Comparison of ENCODE assay signal across 25 cellular contexts in genomic region chr20:8303651-8304050, GRCh38.
"Had no signal": no experiment of that assay in that cellular context is flagged by ENCODE, and none has a peak within 500 bp of the region (broad histone marks: within the 10 kb centered on the region; RNA-seq: fewer than 3 reads in every experiment).

No MANE protein-coding gene starts in this region.

- H3K36me3 Mint-ChIP-seq: natural killer cell treated with Interleukin-12 subunit alpha and Interleukin-12 subunit beta and Interleukin-15 and Interleukin-18, amount 100 ng/mL, for 72 hours; stimulated activated naive B cell treated with anti-CD40 and anti-IgM and Interleukin-4, amounts not matched to agents 10 μg/mL and 1 μg/mL and 100 μg/mL, for 72 hours had no signal

- H3K4me1 ChIP-seq: thyroid gland, upper lobe of left lung, vagina had no signal

- H3K4me3 Mint-ChIP-seq: activated CD4-positive, alpha-beta T cell treated with anti-CD3 and anti-CD28 coated beads, Interleukin-2, amount 10 ng/mL, durations not matched to agents 7 days and 5 days; activated CD8-positive, alpha-beta T cell treated with anti-CD3 and anti-CD28 coated beads for 36 hours; activated T-cell treated with anti-CD3 and anti-CD28 coated beads, Interleukin-2, amount 50 U/mL, for 4 hours; activated T-helper 17 cell treated with anti-CD3 and anti-CD28 coated beads, Interleukin-2, amount 50 U/mL, for 72 hours; natural killer cell treated with Interleukin-12 subunit alpha and Interleukin-12 subunit beta and Interleukin-15 and Interleukin-18, amount 100 ng/mL, for 72 hours; stimulated activated naive B cell treated with anti-CD40 and anti-IgM and Interleukin-4, amounts not matched to agents 10 μg/mL and 1 μg/mL and 100 μg/mL, for 72 hours had no signal

- H3K9me3 ChIP-seq: gastrocnemius medialis, mucosa of descending colon, stomach, thyroid gland, upper lobe of left lung, vagina had no signal

- H3K27ac Mint-ChIP-seq: activated CD4-positive, alpha-beta T cell treated with anti-CD3 and anti-CD28 coated beads, Interleukin-2, amount 10 ng/mL, durations not matched to agents 7 days and 5 days; activated CD8-positive, alpha-beta T cell treated with anti-CD3 and anti-CD28 coated beads for 36 hours; activated T-helper 17 cell treated with anti-CD3 and anti-CD28 coated beads, Interleukin-2, amount 50 U/mL, for 72 hours; natural killer cell treated with Interleukin-12 subunit alpha and Interleukin-12 subunit beta and Interleukin-15 and Interleukin-18, amount 100 ng/mL, for 72 hours; stimulated activated naive B cell treated with anti-CD40 and anti-IgM and Interleukin-4, amounts not matched to agents 10 μg/mL and 1 μg/mL and 100 μg/mL, for 72 hours had no signal

- H3K9me3 Mint-ChIP-seq: activated CD4-positive, alpha-beta T cell treated with anti-CD3 and anti-CD28 coated beads, Interleukin-2, amount 10 ng/mL, durations not matched to agents 7 days and 5 days; activated CD8-positive, alpha-beta T cell treated with anti-CD3 and anti-CD28 coated beads for 36 hours; activated T-cell treated with anti-CD3 and anti-CD28 coated beads, Interleukin-2, amount 50 U/mL, for 4 hours; natural killer cell treated with Interleukin-12 subunit alpha and Interleukin-12 subunit beta and Interleukin-15 and Interleukin-18, amount 100 ng/mL, for 72 hours had no signal

- DNase-seq: activated CD4-positive, alpha-beta T cell treated with anti-CD3 and anti-CD28 coated beads, Interleukin-2, amount 10 ng/mL, durations not matched to agents 7 days and 5 days; activated CD4-positive, CD25-positive, alpha-beta regulatory T cell treated with anti-CD3 and anti-CD28 coated beads, Interleukin-2, amount 50 U/mL, for 72 hours; activated CD8-positive, alpha-beta T cell treated with anti-CD3 and anti-CD28 coated beads for 36 hours; activated gamma-delta T cell treated with Interleukin-2 at 50 U/mL for 16 hours; activated naive CD4-positive, alpha-beta T cell treated with anti-CD3 and anti-CD28 coated beads, Interleukin-2, amount 50 U/mL, for 16 hours; activated T-cell treated with anti-CD3 and anti-CD28 coated beads, Interleukin-2, amount 50 U/mL, for 4 hours; amniotic stem cell; central memory CD4-positive, alpha-beta T cell; effector CD8-positive, alpha-beta T cell; gastrocnemius medialis; glutamatergic neuron; islet precursor cell; left ventricle myocardium superior; mucosa of descending colon; posterior cingulate gyrus; right cardiac atrium; stimulated activated CD4-positive, alpha-beta T cell treated with anti-CD3 and anti-CD28 coated beads, Interleukin-15, amount 100 ng/mL, for 24 hours; stimulated activated CD4-positive, alpha-beta T cell treated with anti-CD3 and anti-CD28 coated beads, Interleukin-2, amount 100 ng/mL, for 24 hours; stimulated activated naive B cell treated with anti-CD40 and anti-IgM and Interleukin-4, amounts not matched to agents 10 μg/mL and 1 μg/mL and 100 μg/mL, for 72 hours; stomach; thyroid gland; upper lobe of left lung had no signal

- H3K36me3 ChIP-seq: gastrocnemius medialis, stomach, thyroid gland, upper lobe of left lung, vagina had no signal

- H3K4me3 ChIP-seq: gastrocnemius medialis, mucosa of descending colon, stomach, thyroid gland, upper lobe of left lung, vagina had no signal

- H3K27ac ChIP-seq: gastrocnemius medialis, stomach, thyroid gland, upper lobe of left lung, vagina had no signal

- H3K27me3 ChIP-seq: gastrocnemius medialis, stomach, thyroid gland, upper lobe of left lung, vagina had no signal

- H3K27me3 Mint-ChIP-seq: activated CD4-positive, alpha-beta T cell treated with anti-CD3 and anti-CD28 coated beads, Interleukin-2, amount 10 ng/mL, durations not matched to agents 7 days and 5 days; activated T-helper 17 cell treated with anti-CD3 and anti-CD28 coated beads, Interleukin-2, amount 50 U/mL, for 72 hours; natural killer cell treated with Interleukin-12 subunit alpha and Interleukin-12 subunit beta and Interleukin-15 and Interleukin-18, amount 100 ng/mL, for 72 hours; stimulated activated naive B cell treated with anti-CD40 and anti-IgM and Interleukin-4, amounts not matched to agents 10 μg/mL and 1 μg/mL and 100 μg/mL, for 72 hours had no signal
